ENCODE assay signal across 20 cellular contexts in genomic region chr3:126629999-126630398, GRCh38.
"Had no signal": no experiment of that assay in that cellular context is flagged by ENCODE, and none has a peak within 500 bp of the region (broad histone marks: within the 10 kb centered on the region; RNA-seq: fewer than 3 reads in every experiment).

No MANE protein-coding gene starts in this region.

- H3K4me3 ChIP-seq: heart left ventricle, ovary, sigmoid colon, spleen, stomach, thoracic aorta, upper lobe of right lung had no signal

- H3K36me3 Mint-ChIP-seq: WTC11 had no signal

- H3K27ac Mint-ChIP-seq: activated CD8-positive, alpha-beta T cell treated with anti-CD3 and anti-CD28 coated beads, Interleukin-2, amount 10 ng/mL, durations not matched to agents 7 days and 5 days; dendritic cell treated with granulocyte-macrophage colony-stimulating factor and Interleukin-4, amounts not matched to agents 40 ng/mL and 50 ng/mL, for 4 days; WTC11 had no signal

- H3K27ac ChIP-seq: epithelial cell of prostate, heart left ventricle, ovary, sigmoid colon, spleen, stomach, thoracic aorta, upper lobe of right lung had no signal

- DNase-seq: activated CD4-positive, alpha-beta T cell treated with anti-CD3 and anti-CD28 coated beads for 48 hours; activated CD8-positive, alpha-beta memory T cell treated with anti-CD3 and anti-CD28 coated beads, Interleukin-2, amount 50 U/mL, for 4 hours; activated CD8-positive, alpha-beta T cell treated with anti-CD3 and anti-CD28 coated beads, Interleukin-2, amount 10 ng/mL, durations not matched to agents 7 days and 5 days; activated gamma-delta T cell treated with Interleukin-2 at 50 U/mL for 16 hours; activated T-cell treated with anti-CD3 and anti-CD28 coated beads, Interleukin-2, amount 50 U/mL, for 48 hours; anterior cingulate cortex; effector memory CD8-positive, alpha-beta T cell; heart left ventricle; immature natural killer cell; ovary; sigmoid colon; spleen; stimulated activated CD4-positive, alpha-beta T cell treated with anti-CD3 and anti-CD28 coated beads, Interleukin-1b, Interleukin-23, amount 100 ng/mL, for 48 hours; stomach; T-helper 1 cell; upper lobe of right lung had no signal

- H3K36me3 ChIP-seq: ovary had no signal

- H3K4me3 Mint-ChIP-seq: activated CD8-positive, alpha-beta T cell treated with anti-CD3 and anti-CD28 coated beads, Interleukin-2, amount 10 ng/mL, durations not matched to agents 7 days and 5 days; dendritic cell treated with granulocyte-macrophage colony-stimulating factor and Interleukin-4, amounts not matched to agents 40 ng/mL and 50 ng/mL, for 4 days; effector memory CD8-positive, alpha-beta T cell; immature natural killer cell; WTC11 had no signal

- ATAC-seq: activated CD8-positive, alpha-beta T cell treated with anti-CD3 and anti-CD28 coated beads, Interleukin-2, amount 10 ng/mL, durations not matched to agents 7 days and 5 days; effector memory CD8-positive, alpha-beta T cell; heart left ventricle; upper lobe of right lung; WTC11 had no signal

- H3K9me3 ChIP-seq: heart left ventricle, ovary, sigmoid colon, spleen, stomach, thoracic aorta, upper lobe of right lung had no signal

- H3K27me3 ChIP-seq: heart left ventricle, ovary, sigmoid colon, spleen, stomach, upper lobe of right lung had no signal

- H3K4me1 Mint-ChIP-seq: WTC11 had no signal

- H3K27me3 Mint-ChIP-seq: dendritic cell treated with granulocyte-macrophage colony-stimulating factor and Interleukin-4, amounts not matched to agents 40 ng/mL and 50 ng/mL, for 4 days; effector memory CD8-positive, alpha-beta T cell had no signal

- H3K9me3 Mint-ChIP-seq: effector memory CD8-positive, alpha-beta T cell; immature natural killer cell; WTC11 had no signal

- H3K4me1 ChIP-seq: heart left ventricle, sigmoid colon, spleen, stomach, upper lobe of right lung had no signal
